8 cellular contexts compared by ENCODE assay signal in the genomic region with DNA sequence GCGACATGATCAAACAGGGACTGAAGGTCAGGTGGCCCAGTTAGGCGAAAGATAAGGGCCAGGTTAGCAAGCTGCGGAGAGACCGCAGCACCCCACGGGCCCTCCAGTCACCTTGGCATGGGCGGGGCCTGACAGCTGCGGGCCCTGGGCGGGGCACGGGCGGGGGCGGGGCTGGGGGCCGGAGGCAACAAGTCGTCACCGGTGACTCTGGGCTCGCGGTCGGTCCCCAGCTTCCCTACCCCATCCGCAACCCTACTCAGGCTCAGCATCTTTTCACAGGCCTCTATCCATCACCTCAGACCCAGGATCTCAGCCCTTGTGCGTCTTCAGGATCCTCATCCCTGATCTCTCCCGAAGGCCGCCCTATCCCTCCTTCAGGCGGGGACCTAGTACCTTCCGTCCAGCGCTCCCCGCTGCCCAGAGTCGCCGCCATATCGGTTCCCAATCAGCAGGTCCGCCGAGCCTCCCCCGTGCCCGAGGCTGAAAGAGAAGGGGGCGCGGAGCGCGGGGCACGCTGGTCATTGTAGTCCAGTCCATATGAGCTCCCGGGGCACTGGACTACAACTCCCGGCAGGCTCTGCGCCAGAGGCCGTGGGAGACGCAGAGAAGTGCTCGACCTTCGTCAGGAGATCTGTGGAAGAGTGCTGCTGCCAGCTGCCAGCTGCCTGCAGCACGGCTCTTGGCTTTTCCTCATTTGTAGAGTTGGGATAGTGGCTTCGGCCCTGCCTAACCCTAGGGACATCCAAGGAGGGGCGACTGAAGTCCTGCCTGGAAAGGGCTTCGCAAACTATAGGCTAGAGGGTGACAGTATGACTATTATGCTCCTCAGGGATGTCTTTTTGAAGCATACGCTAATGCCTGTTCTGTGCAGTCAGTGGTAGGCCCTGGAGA. TPM values are rescaled to one million over a fixed set of nuclear protein-coding genes. Genes with fewer than 3 reads are reported as not detected.
DNase-seq lines count a peak whose midpoint lies in the region; ATAC-seq, FAIRE-seq and TF ChIP-seq lines count a peak whose summit lies in the region.

A gene (minus strand): TSS at position 513 of the 891 bp plus-strand sequence. CDS start 80 bp downstream, at position 433.

- peak; percentile 89 for DNase-seq in GM18507 (ENCODE audit: extremely low spot score, insufficient read length, low read depth)
- DNase-seq in NCI-H2081 (lab: John Stamatoyannopoulos, UW): peak; percentile 83 to 88
- peak; percentile 86 for DNase-seq in T-helper 9 cell
- DNase-seq in astrocyte of the cerebellum (ENCODE audit: low read depth): peak; percentile 77
- DNase-seq in hepatic stellate cell (ENCODE audit: low spot score): peak; percentile 94
- peak; percentile 70 for DNase-seq in renal cortical epithelial cell (ENCODE audit: low read depth)
- DNase-seq in MG63: no peak

- TF ChIP-seq CTCF in astrocyte of the cerebellum (IDR thresholded peaks at IDR 0.05; ENCODE audit: low read depth, low read length, missing control alignments): no peak

- in situ Hi-C loops in astrocyte of the cerebellum (cut with HindIII; ENCODE audit: low sequenced_read_pairs): no loop called here

- no peaks in the 10 kb centered on the region for H3K36me3 ChIP-seq in MG63

- no peaks in the 10 kb centered on the region for H3K9me3 ChIP-seq in MG63

- peak; percentile 90 for FAIRE-seq in GM18507 (lab: Jason Lieb, UNC)

- ATAC-seq in HG02973 (IDR thresholded peaks at IDR 0.05; ENCODE audit: unreplicated experiment): peak; percentile 77

- no peaks in the 10 kb centered on the region for H3K27me3 ChIP-seq in MG63

- H3K4me3 ChIP-seq in astrocyte of the cerebellum (ENCODE audit: low read depth, low read length) (peak within 1 kb of the TSS; percentile 81), MG63 (no peak within 1 kb of the TSS)

RNA-seq across cellular contexts. Expression of the gene that starts here (rescaled TPM):
- 6.3 and 11.1 TPM in 2 replicates for total RNA-seq in renal cortical epithelial cell
- not detected in 2 replicates for total RNA-seq in MG63 (2014; rRNA removed; shearing (Covaris generic); ENCODE audit: low replicate concordance)
